In genomic region chr1:47194314-47194713, GRCh38 we compare ENCODE assay signal across 18 cellular contexts. TPM values are rescaled to one million over a fixed set of nuclear protein-coding genes. Genes with fewer than 3 reads are reported as not detected.
DNase-seq lines count a peak whose midpoint lies in the region; TF ChIP-seq lines count a peak whose summit lies in the region.
"Had no signal": no experiment of that assay in that cellular context is flagged by ENCODE, and none has a peak within 500 bp of the region (broad histone marks: within the 10 kb centered on the region; RNA-seq: fewer than 3 reads in every experiment).

No MANE protein-coding gene starts in this region.

- no peak overlapping the region for H3K9ac ChIP-seq in neural progenitor cell
- H3K9ac ChIP-seq: BLaER1 had no signal

- H3F3A ChIP-seq in neural progenitor cell (ENCODE audit: low read depth), result no peaks in the 10 kb centered on the region

- no peak for TF ChIP-seq CTCF in neural progenitor cell (IDR thresholded peaks at IDR 0.05)

- no peaks in the 10 kb centered on the region for H4K20me1 ChIP-seq in neural progenitor cell (ENCODE audit: low read depth)
- H4K20me1 ChIP-seq: BLaER1 had no signal

- H3K9me3 Mint-ChIP-seq in dendritic cell treated with granulocyte-macrophage colony-stimulating factor and Interleukin-4, amounts not matched to agents 40 ng/mL and 50 ng/mL, for 4 days, result no peaks in the 10 kb centered on the region
- no peaks in the 10 kb centered on the region for H3K9me3 Mint-ChIP-seq in neural progenitor cell
- H3K9me3 Mint-ChIP-seq: CD8-positive, alpha-beta memory T cell had no signal

- H3K4me1 Mint-ChIP-seq in dendritic cell treated with granulocyte-macrophage colony-stimulating factor and Interleukin-4, amounts not matched to agents 40 ng/mL and 50 ng/mL, for 4 days (ENCODE audit: low read depth), result peaks cover 17% of the 10 kb centered on the region
- H3K4me1 Mint-ChIP-seq in neural progenitor cell, result peaks cover 9% of the 10 kb centered on the region

- no peaks in the 10 kb centered on the region for H3K79me2 ChIP-seq in neural progenitor cell (ENCODE audit: low read depth)

- H3K4me2 ChIP-seq in neural progenitor cell, result no peak overlapping the region
- H3K4me2 ChIP-seq: BLaER1 had no signal

- no peaks in the 10 kb centered on the region for H3K36me3 Mint-ChIP-seq in dendritic cell treated with granulocyte-macrophage colony-stimulating factor and Interleukin-4, amounts not matched to agents 40 ng/mL and 50 ng/mL, for 4 days (ENCODE audit: low read depth)
- H3K36me3 Mint-ChIP-seq in neural progenitor cell, result no peaks in the 10 kb centered on the region
- H3K36me3 Mint-ChIP-seq: CD8-positive, alpha-beta memory T cell had no signal

- H3K4me1 ChIP-seq in neural progenitor cell, result peaks cover 3% of the 10 kb centered on the region

- no peaks in the 10 kb centered on the region for H3K36me3 ChIP-seq in neural progenitor cell
- H3K36me3 ChIP-seq: BLaER1 had no signal

- peak overlapping the region; percentile 3 for H3K27ac Mint-ChIP-seq in dendritic cell treated with granulocyte-macrophage colony-stimulating factor and Interleukin-4, amounts not matched to agents 40 ng/mL and 50 ng/mL, for 4 days
- no peak overlapping the region for H3K27ac Mint-ChIP-seq in neural progenitor cell
- H3K27ac Mint-ChIP-seq: CD8-positive, alpha-beta memory T cell had no signal

- intact Hi-C loops in dendritic cell treated with granulocyte-macrophage colony-stimulating factor and Interleukin-4, amounts not matched to agents 40 ng/mL and 50 ng/mL, for 4 days (cut with micrococcal nuclease), result loop anchor here (5.0 kb wide), 1 partner anchor 38 kb away; the partner anchor contains the start of gene TAL1

- H3K27me3 Mint-ChIP-seq in dendritic cell treated with granulocyte-macrophage colony-stimulating factor and Interleukin-4, amounts not matched to agents 40 ng/mL and 50 ng/mL, for 4 days, result peaks cover 27% of the 10 kb centered on the region
- peaks cover 10% of the 10 kb centered on the region for H3K27me3 Mint-ChIP-seq in neural progenitor cell (ENCODE audit: insufficient read depth, low read depth)

- H3K27ac ChIP-seq in neural progenitor cell, result no peak overlapping the region
- H3K27ac ChIP-seq: 22Rv1, BLaER1, HL-60 had no signal

- H3K4me3 ChIP-seq in neural progenitor cell, result no peak overlapping the region
- H3K4me3 ChIP-seq: BLaER1, GM12878 had no signal

- no peak overlapping the region for H3K4me3 Mint-ChIP-seq in dendritic cell treated with granulocyte-macrophage colony-stimulating factor and Interleukin-4, amounts not matched to agents 40 ng/mL and 50 ng/mL, for 4 days
- H3K4me3 Mint-ChIP-seq in neural progenitor cell, result no peak overlapping the region
- H3K4me3 Mint-ChIP-seq: CD8-positive, alpha-beta memory T cell had no signal

- H3K27me3 ChIP-seq in neural progenitor cell, result peaks cover 33% of the 10 kb centered on the region
- H3K27me3 ChIP-seq: BLaER1 had no signal

- H2AFZ ChIP-seq in neural progenitor cell (replicated peaks), result peak overlapping the region; percentile 34

- H3K9me3 ChIP-seq in neural progenitor cell (ENCODE audit: low read depth), result no peaks in the 10 kb centered on the region
- H3K9me3 ChIP-seq: BLaER1 had no signal

- DNase-seq in activated CD8-positive, alpha-beta memory T cell treated with anti-CD3 and anti-CD28 coated beads, Interleukin-2, amount 50 U/mL, for 48 hours, result peak; percentile 15
- no peak for DNase-seq in activated CD8-positive, alpha-beta memory T cell treated with anti-CD3 and anti-CD28 coated beads for 24 hours
- DNase-seq in neural progenitor cell (ENCODE audit: low spot score), result no peak
- DNase-seq in stimulated activated CD8-positive, alpha-beta memory T cell treated with anti-CD3 and anti-CD28 coated beads, Interleukin-4, amount 100 ng/mL, for 48 hours, result peak; percentile 8
- DNase-seq in HK-2 (ENCODE audit: unreplicated experiment), result no peak
- DNase-seq in stimulated activated CD4-positive, alpha-beta T cell treated with anti-CD3 and anti-CD28 coated beads, Interleukin-12 subunit alpha, Interleukin-12 subunit beta, amount 100 ng/mL, for 4 hours, result no peak
- no peak for DNase-seq in DMS114 treated with DMSO at 0.1 percent for 48 hours (lab: John Stamatoyannopoulos, UW; ENCODE audit: unreplicated experiment)
- DNase-seq: CD8-positive, alpha-beta memory T cell; DMS 273 treated with DMSO at 0.1 percent for 48 hours; DMS79 had no signal

RNA-seq across cellular contexts. Expression of gene PDZK1IP1, which starts 4.5 kb away (rescaled TPM):
- total RNA-seq in neural progenitor cell (ENCODE audit: low replicate concordance), result not detected in 2 replicates
- total RNA-seq: A673; CD8-positive, alpha-beta memory T cell; G401; GM12878; H4 had no signal

RNA-seq across cellular contexts. Expression of gene TAL1, which starts 37.7 kb away (rescaled TPM):
- not detected in 2 replicates for total RNA-seq in neural progenitor cell (ENCODE audit: low replicate concordance)
- total RNA-seq: CD8-positive, alpha-beta memory T cell; G401 had no signal

RNA-seq across cellular contexts. Expression of gene CYP4A22, which starts 57.1 kb away (rescaled TPM):
- total RNA-seq in neural progenitor cell (ENCODE audit: low replicate concordance), result not detected in 2 replicates
- total RNA-seq: A673; CD8-positive, alpha-beta memory T cell; G401; GM12878; H4 had no signal

Comparison
In these comparisons a context has a peak if more than half of its experiments do, and no peak if none do; other contexts are left out.
1. DNase-seq: peak in activated CD8-positive, alpha-beta memory T cell treated with anti-CD3 and anti-CD28 coated beads, Interleukin-2, amount 50 U/mL, for 48 hours (single experiment) and stimulated activated CD8-positive, alpha-beta memory T cell treated with anti-CD3 and anti-CD28 coated beads, Interleukin-4, amount 100 ng/mL, for 48 hours (single experiment); none in activated CD8-positive, alpha-beta memory T cell treated with anti-CD3 and anti-CD28 coated beads for 24 hours (single experiment), neural progenitor cell (single experiment), HK-2 (single experiment), stimulated activated CD4-positive, alpha-beta T cell treated with anti-CD3 and anti-CD28 coated beads, Interleukin-12 subunit alpha, Interleukin-12 subunit beta, amount 100 ng/mL, for 4 hours (single experiment) and DMS114 treated with DMSO at 0.1 percent for 48 hours (single experiment).